Comparison of ENCODE assay signal across 9 cellular contexts in the genomic region with DNA sequence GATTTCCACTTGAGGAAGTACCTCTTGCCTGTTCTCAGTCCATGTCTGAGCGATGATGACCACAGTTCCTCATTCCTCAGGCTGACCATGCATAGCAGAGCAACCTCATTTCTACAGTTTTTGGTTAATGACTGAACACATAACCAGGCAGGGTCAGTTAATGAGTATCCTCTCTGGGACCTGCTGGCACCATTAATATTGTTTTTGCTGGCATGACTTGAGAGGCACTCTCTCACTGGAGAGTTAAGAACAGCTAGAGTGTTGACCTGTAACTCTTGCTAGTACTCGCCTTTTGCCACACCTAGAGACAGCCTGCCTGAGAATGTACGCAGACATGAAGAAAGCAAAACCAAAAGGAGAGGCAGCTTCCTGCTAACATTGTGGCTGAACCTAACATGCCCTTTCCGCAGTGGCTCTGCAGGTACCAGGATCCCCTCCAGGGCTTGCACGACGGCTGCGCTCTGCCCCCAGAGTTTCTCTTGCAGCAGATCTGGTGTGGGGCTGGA. TPM values are rescaled to one million over a fixed set of nuclear protein-coding genes. Genes with fewer than 3 reads are reported as not detected.
DNase-seq lines count a peak whose midpoint lies in the region; ATAC-seq, FAIRE-seq and TF ChIP-seq lines count a peak whose summit lies in the region.
"Had no signal": no experiment of that assay in that cellular context is flagged by ENCODE, and none has a peak within 500 bp of the region (broad histone marks: within the 10 kb centered on the region; RNA-seq: fewer than 3 reads in every experiment).

No MANE protein-coding gene starts in this region.

- H3K27ac Mint-ChIP-seq in T-helper 1 cell treated with Interleukin-12 subunit alpha and Interleukin-12 subunit beta and Interleukin-4 antibody, amounts not matched to agents 30 μg/mL and 1 μg/mL, for 36 hours = peak overlapping the region; percentile 94
- H3K27ac Mint-ChIP-seq in astrocyte (ENCODE audit: unreplicated experiment) (peak overlapping the region; percentile 86), natural killer cell (peak overlapping the region; percentile 93 to 94)

- peaks cover 31% of the 10 kb centered on the region for H3K4me1 Mint-ChIP-seq in T-helper 1 cell treated with Interleukin-12 subunit alpha and Interleukin-12 subunit beta and Interleukin-4 antibody, amounts not matched to agents 30 μg/mL and 1 μg/mL, for 36 hours (ENCODE audit: low read depth)
- H3K4me1 Mint-ChIP-seq in astrocyte (ENCODE audit: low read depth, unreplicated experiment) (peaks cover 18% of the 10 kb centered on the region), natural killer cell (peaks cover 36 to 37% of the 10 kb centered on the region in 2 donors)

- ATAC-seq in GM18868 (IDR thresholded peaks at IDR 0.05; ENCODE audit: unreplicated experiment) (peak; percentile 76), HG02981 (IDR thresholded peaks at IDR 0.05; ENCODE audit: unreplicated experiment) (peak; percentile 87), natural killer cell (peak; percentile 94 to 95 (median 95))

- 82 to 88% methylated on average over 7 of the region's 7 CpGs for WGBS in testis, 2 donors

- no peaks in the 10 kb centered on the region for H3K36me3 ChIP-seq in astrocyte (ENCODE audit: insufficient read depth, low read length)
- no peaks in the 10 kb centered on the region for H3K36me3 ChIP-seq in testis (ENCODE audit: low read depth, missing control alignments)

- no peaks in the 10 kb centered on the region for H3K27me3 Mint-ChIP-seq in T-helper 1 cell treated with Interleukin-12 subunit alpha and Interleukin-12 subunit beta and Interleukin-4 antibody, amounts not matched to agents 30 μg/mL and 1 μg/mL, for 36 hours (ENCODE audit: low read depth)
- H3K27me3 Mint-ChIP-seq in astrocyte (ENCODE audit: low read depth, unreplicated experiment) (no peaks in the 10 kb centered on the region), natural killer cell (ENCODE audit: low read depth in 2 of 2) (no peaks in the 10 kb centered on the region)

- H2AFZ ChIP-seq in astrocyte (ENCODE audit: low read depth, low read length) = no peak overlapping the region

- H3K27ac ChIP-seq in astrocyte (ENCODE audit: low read depth, low read length) (no peak overlapping the region), testis (no peak overlapping the region)
- H3K27ac ChIP-seq: cardiac muscle cell had no signal

- peak overlapping the region; percentile 68 for H3K4me3 Mint-ChIP-seq in T-helper 1 cell treated with Interleukin-12 subunit alpha and Interleukin-12 subunit beta and Interleukin-4 antibody, amounts not matched to agents 30 μg/mL and 1 μg/mL, for 36 hours
- H3K4me3 Mint-ChIP-seq in astrocyte (ENCODE audit: unreplicated experiment) (peak overlapping the region; percentile 37), natural killer cell (peak overlapping the region; percentile 81)

- no peak for TF ChIP-seq POLR2A in testis (IDR thresholded peaks at IDR 0.05)

- no peaks in the 10 kb centered on the region for H3K9me3 ChIP-seq in astrocyte (ENCODE audit: insufficient read depth, low read depth, low read length)
- H3K9me3 ChIP-seq in testis = no peaks in the 10 kb centered on the region

- peak overlapping the region; percentile 71 for H3K4me2 ChIP-seq in astrocyte (ENCODE audit: low read length)

- H4K20me1 ChIP-seq in astrocyte (ENCODE audit: insufficient read depth, low read length) = no peaks in the 10 kb centered on the region

- DNase-seq in astrocyte (ENCODE audit: low read depth) (peak; percentile 95), natural killer cell (peak; percentile 36), ureter (ENCODE audit: low spot score) (peak; percentile 64), HUDEP-2 (lab: John Stamatoyannopoulos, UW; ENCODE audit: unreplicated experiment in 76 of 76) (no peak), testis (no peak)

- peak; percentile 94 for FAIRE-seq in astrocyte (lab: Jason Lieb, UNC)

- H3K9me3 Mint-ChIP-seq in T-helper 1 cell treated with Interleukin-12 subunit alpha and Interleukin-12 subunit beta and Interleukin-4 antibody, amounts not matched to agents 30 μg/mL and 1 μg/mL, for 36 hours = no peaks in the 10 kb centered on the region
- H3K9me3 Mint-ChIP-seq in astrocyte (ENCODE audit: unreplicated experiment) (no peaks in the 10 kb centered on the region), natural killer cell (no peaks in the 10 kb centered on the region)

- peaks cover 33% of the 10 kb centered on the region for H3K36me3 Mint-ChIP-seq in T-helper 1 cell treated with Interleukin-12 subunit alpha and Interleukin-12 subunit beta and Interleukin-4 antibody, amounts not matched to agents 30 μg/mL and 1 μg/mL, for 36 hours (ENCODE audit: low read depth)
- H3K36me3 Mint-ChIP-seq in astrocyte (ENCODE audit: low read depth, unreplicated experiment) = no peaks in the 10 kb centered on the region
- no peaks in the 10 kb centered on the region for H3K36me3 Mint-ChIP-seq in natural killer cell

- TF ChIP-seq CTCF in astrocyte (IDR thresholded peaks at IDR 0.05; ENCODE audit: insufficient read depth, low read depth, low read length) (no peak), natural killer cell (IDR thresholded peaks at IDR 0.05) (no peak), testis (IDR thresholded peaks at IDR 0.05) (no peak)

- H3K4me1 ChIP-seq in astrocyte (ENCODE audit: insufficient read depth, low read length) = peaks cover 8% of the 10 kb centered on the region
- no peaks in the 10 kb centered on the region for H3K4me1 ChIP-seq in testis

- no peak overlapping the region for H3K9ac ChIP-seq in astrocyte (ENCODE audit: low read length)

- no peak overlapping the region for H3K4me3 ChIP-seq in astrocyte (ENCODE audit: insufficient read depth, low read depth, low read length)
- H3K4me3 ChIP-seq in testis = no peak overlapping the region
- H3K4me3 ChIP-seq: cardiac muscle cell had no signal

- no peaks in the 10 kb centered on the region for H3K27me3 ChIP-seq in astrocyte (ENCODE audit: insufficient read depth, low read length)
- H3K27me3 ChIP-seq in testis = no peaks in the 10 kb centered on the region
- H3K27me3 ChIP-seq: cardiac muscle cell had no signal

- H3K79me2 ChIP-seq in astrocyte (ENCODE audit: insufficient read depth, low read length) = no peaks in the 10 kb centered on the region

- intact Hi-C loops in natural killer cell (cut with micrococcal nuclease) (no loop called here), testis (cut with DNase I; ENCODE audit: low total_unique reads) (no loop called here)

RNA-seq across cellular contexts. Expression of a gene that starts 23.9 kb away (rescaled TPM):
- 17.0 and 17.3 TPM in 2 replicates for total RNA-seq in astrocyte
- 10 to 100 TPM; 15.4 to 25.7 (median 17.5) TPM for total RNA-seq in natural killer cell
- 6.3 TPM for total RNA-seq in ureter
- 1 to 10 TPM; 3.0 to 4.0 TPM for total RNA-seq in testis
- 3.0 TPM for polyA plus RNA-seq in testis (ENCODE audit: insufficient read depth, low read depth, low replicate concordance)

RNA-seq across cellular contexts. Expression of a gene that starts 24.0 kb away (rescaled TPM):
- total RNA-seq in astrocyte (17.9 and 20.1 TPM in 2 replicates), natural killer cell (1 to 10 TPM in 1 of 3 donors, under 1 TPM in 2; 0.68 to 1.5 (median 0.98) TPM), ureter (0.21 TPM), testis (under 1 TPM; 0.31 to 0.37 TPM)
- 1.0 TPM for polyA plus RNA-seq in testis (ENCODE audit: insufficient read depth, low read depth, low replicate concordance)

RNA-seq across cellular contexts. Expression of a gene that starts 44.4 kb away (rescaled TPM):
- total RNA-seq in astrocyte (5.3 and 7.8 TPM in 2 replicates), natural killer cell (1 to 10 TPM; 4.0 to 9.8 (median 6.8) TPM), ureter (13.8 TPM), testis (1 to 10 TPM; 4.3 to 5.2 TPM)
- 3.0 TPM for polyA plus RNA-seq in testis (ENCODE audit: insufficient read depth, low read depth, low replicate concordance)

RNA-seq across cellular contexts. Expression of a gene that starts 51.4 kb away (rescaled TPM):
- total RNA-seq in astrocyte (237 and 249 TPM in 2 replicates), natural killer cell (100 to 1,000 TPM; 188 to 220 (median 201) TPM), ureter (282 TPM), testis (100 to 1,000 TPM; 132 to 133 TPM)
- 145 TPM for polyA plus RNA-seq in testis (ENCODE audit: insufficient read depth, low read depth, low replicate concordance)

Comparison
In these comparisons a context has a peak if more than half of its experiments do, and no peak if none do; other contexts are left out.
1. DNase-seq: peak in astrocyte (single experiment), natural killer cell (single experiment) and ureter (single experiment); none in HUDEP-2 (0 of 76) and testis (single experiment).
2. Peak in every context shown above with its lines, with median percentiles within 50 percentile points of each other: ATAC-seq, H3K27ac Mint-ChIP-seq and H3K4me3 Mint-ChIP-seq.